In the genomic region with DNA sequence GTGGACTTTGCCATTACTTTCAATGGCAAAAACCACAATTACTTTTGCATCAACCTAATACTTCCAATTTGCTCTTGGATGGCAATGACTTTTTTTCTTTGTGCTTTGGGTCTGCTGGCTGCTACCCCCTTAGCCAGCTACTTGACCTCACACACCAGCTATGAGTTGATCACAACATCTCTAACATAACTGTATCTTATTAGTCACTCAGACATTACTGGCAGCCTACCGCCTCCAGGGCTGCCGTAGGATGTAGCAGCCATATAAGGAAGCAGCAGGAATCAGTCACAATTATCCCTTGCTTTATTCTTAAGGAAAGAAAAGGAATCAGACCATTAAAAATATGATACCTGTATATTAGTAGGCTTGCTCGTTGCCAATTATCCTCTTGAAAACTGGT, we compare ENCODE assay signal across 22 cellular contexts.
DNase-seq lines count a peak whose midpoint lies in the region; ATAC-seq and TF ChIP-seq lines count a peak whose summit lies in the region.
"Had no signal": no experiment of that assay in that cellular context is flagged by ENCODE, and none has a peak within 500 bp of the region (broad histone marks: within the 10 kb centered on the region; RNA-seq: fewer than 3 reads in every experiment).

No MANE protein-coding gene starts in this region.

- H3K27ac Mint-ChIP-seq in neural crest cell (ENCODE audit: unreplicated experiment), result peak overlapping the region; percentile 20
- H3K27ac Mint-ChIP-seq: activated naive CD8-positive, alpha-beta T cell treated with anti-CD3 and anti-CD28 coated beads, Interleukin-2, amount 10 ng/mL, durations not matched to agents 7 days and 5 days; CD8-positive, alpha-beta memory T cell; stimulated activated naive B cell treated with anti-CD40 and anti-IgM and Interleukin-4, amounts not matched to agents 10 μg/mL and 1 μg/mL and 100 μg/mL, for 72 hours had no signal

- 81 to 86% methylated on average over 3 of the region's 3 CpGs for WGBS in sigmoid colon, 2 donors

- TF ChIP-seq CTCF in neural crest cell (conservative IDR thresholded peaks at IDR 0.05), result no peak
- no peak for TF ChIP-seq CTCF in sigmoid colon (IDR thresholded peaks at IDR 0.05)

- no peaks in the 10 kb centered on the region for H3K36me3 Mint-ChIP-seq in neural crest cell (ENCODE audit: low read depth)
- H3K36me3 Mint-ChIP-seq: activated naive CD8-positive, alpha-beta T cell treated with anti-CD3 and anti-CD28 coated beads, Interleukin-2, amount 10 ng/mL, durations not matched to agents 7 days and 5 days; CD8-positive, alpha-beta memory T cell; stimulated activated naive B cell treated with anti-CD40 and anti-IgM and Interleukin-4, amounts not matched to agents 10 μg/mL and 1 μg/mL and 100 μg/mL, for 72 hours had no signal

- H3K27me3 ChIP-seq in MG63, result no peaks in the 10 kb centered on the region
- no peaks in the 10 kb centered on the region for H3K27me3 ChIP-seq in sigmoid colon

- no peak for TF ChIP-seq EP300 in sigmoid colon (IDR thresholded peaks at IDR 0.05)

- no peaks in the 10 kb centered on the region for H3K27me3 Mint-ChIP-seq in neural crest cell (ENCODE audit: low read depth)
- H3K27me3 Mint-ChIP-seq: activated naive CD8-positive, alpha-beta T cell treated with anti-CD3 and anti-CD28 coated beads, Interleukin-2, amount 10 ng/mL, durations not matched to agents 7 days and 5 days; CD8-positive, alpha-beta memory T cell had no signal

- no peaks in the 10 kb centered on the region for H3K36me3 ChIP-seq in MG63
- no peaks in the 10 kb centered on the region for H3K36me3 ChIP-seq in sigmoid colon
- H3K36me3 ChIP-seq: thoracic aorta had no signal

- DNase-seq in ELR (ENCODE audit: low read depth), result peak; percentile 81
- DNase-seq in MG63, result peak; percentile 63
- peak; percentile 47 for DNase-seq in dermis blood vessel endothelial cell
- no peak for DNase-seq in neural crest cell (ENCODE audit: low read depth, low spot score)
- no peak for DNase-seq in sigmoid colon
- DNase-seq: activated CD4-positive, CD25-positive, alpha-beta regulatory T cell; activated CD8-positive, alpha-beta memory T cell treated with anti-CD3 and anti-CD28 coated beads for 24 hours; activated naive CD8-positive, alpha-beta T cell treated with anti-CD3 and anti-CD28 coated beads, Interleukin-2, amount 10 ng/mL, durations not matched to agents 7 days and 5 days; CD8-positive, alpha-beta memory T cell; DMS79 treated with DMSO at 0.1 percent for 48 hours; NCI-H1694 treated with DMSO at 0.1 percent for 48 hours; NCI-H345; occipital lobe; right cardiac atrium; stimulated activated naive B cell treated with anti-CD40 and anti-IgM and Interleukin-4, amounts not matched to agents 10 μg/mL and 1 μg/mL and 100 μg/mL, for 72 hours; T1000 had no signal

- no peak for ATAC-seq in activated CD4-positive, CD25-positive, alpha-beta regulatory T cell treated with anti-CD3 and anti-CD28 coated beads, Interleukin-2, amount 50 U/mL, for 24 hours
- no peak for ATAC-seq in GM18873 (IDR thresholded peaks at IDR 0.05; ENCODE audit: low FRiP score, unreplicated experiment)
- no peak for ATAC-seq in HG02763 (IDR thresholded peaks at IDR 0.05; ENCODE audit: unreplicated experiment)
- ATAC-seq: esophagus mucosa; right cardiac atrium; stimulated activated naive B cell treated with anti-CD40 and anti-IgM and Interleukin-4, amounts not matched to agents 10 μg/mL and 1 μg/mL and 100 μg/mL, for 72 hours had no signal

- H3K27ac ChIP-seq in sigmoid colon, result no peak overlapping the region
- H3K27ac ChIP-seq: RWPE1, thoracic aorta had no signal

- no peak for TF ChIP-seq POLR2A in sigmoid colon (IDR thresholded peaks at IDR 0.05)

- peaks cover 0 to 29% (median 15%) of the 10 kb centered on the region in 4 donors for H3K4me1 ChIP-seq in sigmoid colon

- intact Hi-C loops in sigmoid colon (cut with DNase I), result no loop called here

- peaks cover 26% of the 10 kb centered on the region for H3K4me1 Mint-ChIP-seq in neural crest cell
- H3K4me1 Mint-ChIP-seq: activated naive CD8-positive, alpha-beta T cell treated with anti-CD3 and anti-CD28 coated beads, Interleukin-2, amount 10 ng/mL, durations not matched to agents 7 days and 5 days; CD8-positive, alpha-beta memory T cell; stimulated activated naive B cell treated with anti-CD40 and anti-IgM and Interleukin-4, amounts not matched to agents 10 μg/mL and 1 μg/mL and 100 μg/mL, for 72 hours had no signal

- H3K4me3 Mint-ChIP-seq in neural crest cell, result no peak overlapping the region
- H3K4me3 Mint-ChIP-seq: activated naive CD8-positive, alpha-beta T cell treated with anti-CD3 and anti-CD28 coated beads, Interleukin-2, amount 10 ng/mL, durations not matched to agents 7 days and 5 days; CD8-positive, alpha-beta memory T cell; stimulated activated naive B cell treated with anti-CD40 and anti-IgM and Interleukin-4, amounts not matched to agents 10 μg/mL and 1 μg/mL and 100 μg/mL, for 72 hours had no signal

- H3K4me3 ChIP-seq in MG63 (no peak overlapping the region), sigmoid colon (no peak overlapping the region)
- H3K4me3 ChIP-seq: thoracic aorta had no signal

- no peaks in the 10 kb centered on the region for H3K9me3 Mint-ChIP-seq in neural crest cell
- H3K9me3 Mint-ChIP-seq: activated naive CD8-positive, alpha-beta T cell treated with anti-CD3 and anti-CD28 coated beads, Interleukin-2, amount 10 ng/mL, durations not matched to agents 7 days and 5 days had no signal

- H3K9me3 ChIP-seq in MG63, result no peaks in the 10 kb centered on the region
- H3K9me3 ChIP-seq in sigmoid colon, result no peaks in the 10 kb centered on the region
- H3K9me3 ChIP-seq: thoracic aorta had no signal

Comparison
In these comparisons a context has a peak if more than half of its experiments do, and no peak if none do; other contexts are left out.
1. DNase-seq: peak in ELR (single experiment), MG63 (single experiment) and dermis blood vessel endothelial cell (single experiment); none in neural crest cell (single experiment) and sigmoid colon (single experiment).